In the genomic region with DNA sequence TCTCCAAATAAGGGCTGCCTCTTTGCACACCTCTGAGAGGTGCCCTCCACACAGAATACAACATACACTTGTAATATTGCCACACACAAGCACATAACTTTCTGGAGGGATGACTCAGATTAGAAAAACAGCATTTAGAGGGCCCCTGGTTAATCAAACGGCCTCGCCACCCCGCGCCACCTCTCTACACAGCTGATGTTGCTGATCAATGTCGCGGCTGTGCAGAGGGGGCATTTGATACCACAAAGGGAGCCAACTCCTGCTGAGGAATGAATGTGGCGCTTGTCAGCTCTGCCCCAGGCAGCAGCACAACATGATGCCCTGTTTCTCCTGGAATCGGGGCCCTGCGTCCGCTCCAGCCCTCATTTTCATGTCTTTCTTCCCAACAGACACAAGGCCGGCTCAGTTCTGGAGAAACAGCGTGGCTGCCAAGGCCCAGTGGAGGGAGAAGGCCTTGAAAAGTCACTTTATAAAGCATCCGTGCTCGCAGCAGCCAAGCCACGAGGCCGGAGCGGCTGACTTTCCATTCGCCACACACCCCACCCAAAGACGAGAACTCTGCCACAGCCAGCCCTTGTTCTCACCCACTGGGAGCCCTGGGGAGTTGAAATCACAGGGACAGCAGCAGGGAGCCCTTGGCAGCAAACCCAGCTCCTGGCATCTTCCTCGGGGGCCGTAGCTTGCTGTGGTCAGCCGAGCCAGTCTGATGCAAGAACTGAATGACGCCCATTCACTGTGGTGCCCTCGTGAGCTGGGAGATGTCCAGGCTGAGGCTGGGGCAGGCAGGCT, we compare ENCODE assay signal across 1 cellular context.
TF ChIP-seq lines count a peak whose summit lies in the region.

No MANE protein-coding gene starts in this region.

TF ChIP-seq in HepG2, 621 proteins besides CTCF, POLR2A, EP300 and RAD21 (continued from another document):
- TF ChIP-seq E2F1 (CRISPR knock-in tag; IDR thresholded peaks at IDR 0.05) (no peak), ZNF773 (CRISPR knock-in tag; IDR thresholded peaks at IDR 0.05; ENCODE audit: borderline replicate concordance) (no peak), ZSCAN12 (CRISPR knock-in tag; IDR thresholded peaks at IDR 0.05) (no peak), ZNF256 (CRISPR knock-in tag; conservative IDR thresholded peaks at IDR 0.05) (no peak), TBX3 (IDR thresholded peaks at IDR 0.05; ENCODE audit: borderline replicate concordance) (no peak), CCAR2 (optimal IDR thresholded peaks at IDR 0.05; ENCODE audit: low read depth, low read length) (no peak)
- TF ChIP-seq, protein P1, sequence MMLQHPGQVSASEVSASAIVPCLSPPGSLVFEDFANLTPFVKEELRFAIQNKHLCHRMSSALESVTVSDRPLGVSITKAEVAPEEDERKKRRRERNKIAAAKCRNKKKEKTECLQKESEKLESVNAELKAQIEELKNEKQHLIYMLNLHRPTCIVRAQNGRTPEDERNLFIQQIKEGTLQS (CRISPR knock-in tag; IDR thresholded peaks at IDR 0.05): no peak
